In genomic region chr15:75058127-75058905, GRCh38 we compare ENCODE assay signal across 13 cellular contexts. TPM values are rescaled to one million over a fixed set of nuclear protein-coding genes. Genes with fewer than 3 reads are reported as not detected.
DNase-seq lines count a peak whose midpoint lies in the region; ATAC-seq and TF ChIP-seq lines count a peak whose summit lies in the region.
"Had no signal": no experiment of that assay in that cellular context is flagged by ENCODE, and none has a peak within 500 bp of the region (broad histone marks: within the 10 kb centered on the region; RNA-seq: fewer than 3 reads in every experiment).

No MANE protein-coding gene starts in this region.

- H3K4me1 ChIP-seq in heart left ventricle: peaks cover 0 to 49% (median 23%) of the 10 kb centered on the region in 12 donors
- H3K4me1 ChIP-seq in Panc1 (ENCODE audit: control insufficient read depth, insufficient read depth, low read length): no peaks in the 10 kb centered on the region
- H3K4me1 ChIP-seq: suprapubic skin had no signal

- no peak overlapping the region for H3K4me3 Mint-ChIP-seq in stimulated activated memory B cell treated with anti-CD40 and anti-IgM and Interleukin-4, amounts not matched to agents 10 μg/mL and 1 μg/mL and 100 μg/mL, for 72 hours
- H3K4me3 Mint-ChIP-seq: brain had no signal

- H3K27ac ChIP-seq in heart left ventricle: peak overlapping the region in 7 of 12 donors; percentile 2 to 70 (median 44)
- no peak overlapping the region for H3K27ac ChIP-seq in Panc1 (ENCODE audit: low read length)
- H3K27ac ChIP-seq: suprapubic skin had no signal

- H3K9me3 ChIP-seq in heart left ventricle: no peaks in the 10 kb centered on the region
- no peaks in the 10 kb centered on the region for H3K9me3 ChIP-seq in Panc1 (ENCODE audit: control insufficient read depth, insufficient read depth, low read depth, low read length)
- H3K9me3 ChIP-seq: suprapubic skin had no signal

- H3K36me3 ChIP-seq in heart left ventricle (no peaks in the 10 kb centered on the region), Panc1 (ENCODE audit: control insufficient read depth, insufficient read depth, low read length) (no peaks in the 10 kb centered on the region)
- H3K36me3 ChIP-seq: suprapubic skin had no signal

- H3K4me1 Mint-ChIP-seq in stimulated activated memory B cell treated with anti-CD40 and anti-IgM and Interleukin-4, amounts not matched to agents 10 μg/mL and 1 μg/mL and 100 μg/mL, for 72 hours: peaks cover 6% of the 10 kb centered on the region

- POLR2A ChIA-PET in Panc1 (lab: Charles Lee): interaction anchor here (0.6 to 0.7 kb wide), 2 partner anchors 9 to 16 kb away, joined by 3 to 6 read pairs; no protein-coding TSS in a partner anchor

- intact Hi-C loops in heart left ventricle (cut with DNase I): no loop called here
- intact Hi-C loops in left ventricle myocardium superior (cut with micrococcal nuclease): no loop called here
- intact Hi-C loops in Panc1 (cut with micrococcal nuclease; ENCODE audit: unreplicated experiment): no loop called here

- no peaks in the 10 kb centered on the region for H3K9me3 Mint-ChIP-seq in stimulated activated memory B cell treated with anti-CD40 and anti-IgM and Interleukin-4, amounts not matched to agents 10 μg/mL and 1 μg/mL and 100 μg/mL, for 72 hours
- H3K9me3 Mint-ChIP-seq: brain had no signal

- peaks cover 5% of the 10 kb centered on the region for H3K36me3 Mint-ChIP-seq in stimulated activated memory B cell treated with anti-CD40 and anti-IgM and Interleukin-4, amounts not matched to agents 10 μg/mL and 1 μg/mL and 100 μg/mL, for 72 hours
- H3K36me3 Mint-ChIP-seq: brain had no signal

- WGBS in heart left ventricle, 4 donors: 85 to 95% (median 94%) methylated on average over 4 of the region's 4 CpGs

- TF ChIP-seq POLR2A in heart left ventricle (IDR thresholded peaks at IDR 0.05): no peak

- TSS peak; percentile 15 for BruUV-seq in Panc1 (replicated peaks; lab: Mats Ljungman, UMichigan)

- in situ Hi-C loops in Panc1 (cut with HindIII; ENCODE audit: low pct_unique_long_range_greater_than_20kb, low sequenced_read_pairs): no loop called here

- no peaks in the 10 kb centered on the region for H3K27me3 ChIP-seq in heart left ventricle
- H3K27me3 ChIP-seq in Panc1 (ENCODE audit: control insufficient read depth, insufficient read depth, low read length): no peaks in the 10 kb centered on the region
- H3K27me3 ChIP-seq: suprapubic skin had no signal

- CTCF ChIA-PET in Panc1 (lab: Charles Lee): no interaction called here

- no peak for TF ChIP-seq CTCF in heart left ventricle (IDR thresholded peaks at IDR 0.05)
- TF ChIP-seq CTCF in Panc1 (IDR thresholded peaks at IDR 0.05): no peak

- ATAC-seq in heart left ventricle (no peak), left ventricle myocardium superior (no peak), Panc1 (no peak)
- ATAC-seq in stimulated activated memory B cell treated with anti-CD40 and anti-IgM and Interleukin-4, amounts not matched to agents 10 μg/mL and 1 μg/mL and 100 μg/mL, for 72 hours: no peak

- DNase-seq in heart left ventricle (no peak), left ventricle myocardium superior (no peak), Panc1 (ENCODE audit: low read depth, low spot score) (no peak), iPS-NIHi7 (ENCODE audit: extremely low spot score) (peak; percentile 69), NCI-H510A treated with DMSO at 0.1 percent for 48 hours (lab: John Stamatoyannopoulos, UW) (no peak), GM19240 (ENCODE audit: insufficient read length, low spot score) (no peak)
- no peak for DNase-seq in central memory CD4-positive, alpha-beta T cell
- DNase-seq: DMS153; effector CD8-positive, alpha-beta T cell; NCI-H1436 had no signal

- no peak overlapping the region for H3K27ac Mint-ChIP-seq in stimulated activated memory B cell treated with anti-CD40 and anti-IgM and Interleukin-4, amounts not matched to agents 10 μg/mL and 1 μg/mL and 100 μg/mL, for 72 hours

- no peaks in the 10 kb centered on the region for H3K27me3 Mint-ChIP-seq in stimulated activated memory B cell treated with anti-CD40 and anti-IgM and Interleukin-4, amounts not matched to agents 10 μg/mL and 1 μg/mL and 100 μg/mL, for 72 hours
- H3K27me3 Mint-ChIP-seq: brain had no signal

- H3K4me3 ChIP-seq in heart left ventricle: no peak overlapping the region
- H3K4me3 ChIP-seq in Panc1 (ENCODE audit: low read depth in 2 of 2, low read length in 2 of 2): no peak overlapping the region
- H3K4me3 ChIP-seq: suprapubic skin had no signal

RNA-seq across cellular contexts. Expression of gene PPCDC, which starts 34.9 kb away (rescaled TPM):
- total RNA-seq in heart left ventricle (10 to 100 TPM in 2 of 9 donors, 1 to 10 TPM in 7; 3.6 to 13.0 (median 4.9) TPM), left ventricle myocardium superior (5.1 TPM), Panc1 (2021; ENCODE audit: unreplicated experiment) (26.1 TPM)
- 1 to 10 TPM; 8.2 to 9.3 TPM for polyA plus RNA-seq in heart left ventricle
- 21.9 TPM for polyA plus RNA-seq in Panc1 (2012; ENCODE audit: insufficient read length)
